Comparison of ENCODE assay signal across 9 cellular contexts in the genomic region with DNA sequence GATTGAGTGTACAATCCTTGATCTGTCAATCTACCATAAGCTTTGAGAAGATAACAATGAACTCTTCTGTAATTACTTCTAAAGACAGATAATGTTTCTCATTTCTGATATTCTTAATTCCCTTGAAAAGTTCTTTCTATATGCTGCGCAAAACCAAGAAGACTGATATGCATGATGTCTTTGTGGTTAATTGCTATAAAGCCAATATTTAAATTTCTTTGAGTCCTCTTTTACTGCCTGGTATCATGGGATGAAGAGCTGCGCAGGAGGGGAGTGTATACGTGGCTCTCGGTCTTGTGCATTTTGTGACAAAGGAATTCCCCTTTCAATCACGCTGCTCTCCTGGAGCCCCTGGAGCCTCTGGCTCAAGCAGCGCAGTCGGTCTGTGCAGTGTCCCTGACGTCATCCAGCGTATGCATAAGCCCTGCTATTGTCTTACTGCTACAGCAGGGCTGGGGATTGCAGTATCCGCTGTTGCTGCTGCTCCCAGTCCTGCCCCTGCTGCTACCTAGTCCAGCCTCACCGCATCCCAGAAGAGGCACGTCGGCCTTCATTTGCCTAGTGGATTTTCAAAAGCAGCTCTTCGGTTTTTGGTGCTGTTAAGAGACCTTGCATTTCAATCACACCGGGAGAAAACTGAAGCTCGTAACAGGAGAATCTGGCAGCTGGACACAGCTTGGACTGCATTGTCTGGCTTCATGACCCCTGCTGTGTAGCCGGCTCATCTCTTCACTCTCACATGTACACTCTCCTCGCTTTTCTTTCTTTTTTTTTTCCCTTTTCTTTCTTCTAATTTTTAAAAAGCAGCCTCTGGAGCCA.
DNase-seq lines count a peak whose midpoint lies in the region; ATAC-seq and TF ChIP-seq lines count a peak whose summit lies in the region.
"Had no signal": no experiment of that assay in that cellular context is flagged by ENCODE, and none has a peak within 500 bp of the region (broad histone marks: within the 10 kb centered on the region; RNA-seq: fewer than 3 reads in every experiment).

No MANE protein-coding gene starts in this region.

- WGBS in spleen, 5 donors = 65 to 83% (median 71%) methylated on average over 18 of the region's 18 CpGs

- H3K27me3 Mint-ChIP-seq in natural killer cell (ENCODE audit: low read depth in 2 of 2) = no peaks in the 10 kb centered on the region

- TF ChIP-seq POLR2A in spleen (IDR thresholded peaks at IDR 0.05) = no peak

- H3K36me3 ChIP-seq in spleen = no peaks in the 10 kb centered on the region
- H3K36me3 ChIP-seq in effector memory CD4-positive, alpha-beta T cell (ENCODE audit: control insufficient read depth, insufficient read depth, low read length) = no peaks in the 10 kb centered on the region

- no peaks in the 10 kb centered on the region for H3K27me3 ChIP-seq in spleen (replicated peaks in 1 of 7)
- H3K27me3 ChIP-seq in effector memory CD4-positive, alpha-beta T cell (replicated peaks; ENCODE audit: control insufficient read depth, insufficient read depth, low read length, poor library complexity, severe bottlenecking) = no peaks in the 10 kb centered on the region

- no peak for ATAC-seq in natural killer cell

- no peak for TF ChIP-seq CTCF in spleen (IDR thresholded peaks at IDR 0.05 in 8 of 11, conservative IDR thresholded peaks at IDR 0.05 in 3 of 11)
- no peak for TF ChIP-seq CTCF in natural killer cell (IDR thresholded peaks at IDR 0.05)

- no peaks in the 10 kb centered on the region for H3K9me3 ChIP-seq in spleen
- no peaks in the 10 kb centered on the region for H3K9me3 ChIP-seq in effector memory CD4-positive, alpha-beta T cell (ENCODE audit: control insufficient read depth, low read length)

- H3K36me3 Mint-ChIP-seq in natural killer cell = no peaks in the 10 kb centered on the region
- H3K36me3 Mint-ChIP-seq: brain had no signal

- H3K4me3 ChIP-seq in spleen = peak overlapping the region in 2 of 8 donors; percentile 20 to 31
- H3K4me3 ChIP-seq in effector memory CD4-positive, alpha-beta T cell (ENCODE audit: insufficient read depth, low read depth, low read length, poor library complexity, severe bottlenecking) = no peak overlapping the region

- H3K27ac ChIP-seq in caudate nucleus (ENCODE audit: low read depth, low read length) (peak overlapping the region; percentile 7), spleen (no peak overlapping the region)
- no peak overlapping the region for H3K27ac ChIP-seq in effector memory CD4-positive, alpha-beta T cell (ENCODE audit: insufficient read depth, low read length, poor library complexity, severe bottlenecking)

- peak; percentile 55 for DNase-seq in DMS114 treated with DMSO at 0.1 percent for 48 hours (lab: John Stamatoyannopoulos, UW; ENCODE audit: unreplicated experiment)
- peak; percentile 73 for DNase-seq in NCI-H2196 treated with DMSO at 0.1 percent for 48 hours (lab: John Stamatoyannopoulos, UW; ENCODE audit: unreplicated experiment)
- DNase-seq in caudate nucleus (lab: John Stamatoyannopoulos, UW) = peak; percentile 38 to 95 (median 77)
- peak; percentile 93 for DNase-seq in islet precursor cell
- DNase-seq in spleen = peak; percentile 74
- no peak for DNase-seq in natural killer cell
- no peak for DNase-seq in effector memory CD4-positive, alpha-beta T cell
- no peak for DNase-seq in HUDEP-2 (lab: John Stamatoyannopoulos, UW; ENCODE audit: unreplicated experiment in 76 of 76)

- H3K4me1 ChIP-seq in spleen = peaks cover 0 to 19% (median 7%) of the 10 kb centered on the region in 6 donors
- H3K4me1 ChIP-seq in effector memory CD4-positive, alpha-beta T cell (ENCODE audit: control insufficient read depth, insufficient read depth, low read length, poor library complexity, severe bottlenecking) = no peaks in the 10 kb centered on the region

- H3K9me3 Mint-ChIP-seq in natural killer cell = no peaks in the 10 kb centered on the region
- H3K9me3 Mint-ChIP-seq: brain had no signal

- no peak overlapping the region for H3K27ac Mint-ChIP-seq in natural killer cell
- H3K27ac Mint-ChIP-seq: brain had no signal

- H3K4me1 Mint-ChIP-seq in natural killer cell = peaks cover 19% of the 10 kb centered on the region in 2 donors

- H3K4me3 Mint-ChIP-seq in natural killer cell = no peak overlapping the region

- intact Hi-C loops in spleen (cut with DNase I; ENCODE audit: low total_unique reads) = no loop called here
- intact Hi-C loops in natural killer cell (cut with micrococcal nuclease) = no loop called here

Comparison
In these comparisons a context has a peak if more than half of its experiments do, and no peak if none do; other contexts are left out.
1. DNase-seq: peak in DMS114 treated with DMSO at 0.1 percent for 48 hours (single experiment), NCI-H2196 treated with DMSO at 0.1 percent for 48 hours (single experiment), caudate nucleus (61 of 61), islet precursor cell (single experiment) and spleen (single experiment); none in natural killer cell (single experiment), effector memory CD4-positive, alpha-beta T cell (0 of 3) and HUDEP-2 (0 of 76).